In the genomic region with DNA sequence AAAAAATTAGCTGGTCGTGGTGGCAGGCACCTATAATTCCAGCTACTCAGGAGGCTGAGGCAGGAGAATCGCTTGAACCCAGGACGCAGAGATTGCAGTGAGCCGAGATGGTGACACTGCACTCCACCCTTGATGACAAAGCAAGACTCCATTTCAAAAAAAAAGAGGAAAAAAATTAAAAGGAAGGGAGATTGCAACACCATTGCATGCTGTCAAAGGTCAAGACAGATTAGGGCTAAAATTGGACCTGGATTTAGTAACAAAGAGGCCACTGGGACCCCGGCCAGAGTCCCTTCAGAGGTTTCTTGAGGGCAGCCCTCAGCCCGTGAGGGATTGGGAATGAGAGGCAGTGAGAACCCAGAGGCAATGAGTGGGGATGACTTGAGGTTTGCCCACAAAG, we compare ENCODE assay signal across 1 cellular context.
TF ChIP-seq lines count a peak whose summit lies in the region.

No MANE protein-coding gene starts in this region.

TF ChIP-seq in SK-N-SH, 30 proteins besides CTCF, POLR2A, EP300 and RAD21 (continued from another document):
- TF ChIP-seq, protein P1, sequence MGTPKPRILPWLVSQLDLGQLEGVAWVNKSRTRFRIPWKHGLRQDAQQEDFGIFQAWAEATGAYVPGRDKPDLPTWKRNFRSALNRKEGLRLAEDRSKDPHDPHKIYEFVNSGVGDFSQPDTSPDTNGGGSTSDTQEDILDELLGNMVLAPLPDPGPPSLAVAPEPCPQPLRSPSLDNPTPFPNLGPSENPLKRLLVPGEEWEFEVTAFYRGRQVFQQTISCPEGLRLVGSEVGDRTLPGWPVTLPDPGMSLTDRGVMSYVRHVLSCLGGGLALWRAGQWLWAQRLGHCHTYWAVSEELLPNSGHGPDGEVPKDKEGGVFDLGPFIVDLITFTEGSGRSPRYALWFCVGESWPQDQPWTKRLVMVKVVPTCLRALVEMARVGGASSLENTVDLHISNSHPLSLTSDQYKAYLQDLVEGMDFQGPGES (IDR thresholded peaks at IDR 0.05; ENCODE audit: low read depth, low read length): no peak
- TF ChIP-seq, protein P2, sequence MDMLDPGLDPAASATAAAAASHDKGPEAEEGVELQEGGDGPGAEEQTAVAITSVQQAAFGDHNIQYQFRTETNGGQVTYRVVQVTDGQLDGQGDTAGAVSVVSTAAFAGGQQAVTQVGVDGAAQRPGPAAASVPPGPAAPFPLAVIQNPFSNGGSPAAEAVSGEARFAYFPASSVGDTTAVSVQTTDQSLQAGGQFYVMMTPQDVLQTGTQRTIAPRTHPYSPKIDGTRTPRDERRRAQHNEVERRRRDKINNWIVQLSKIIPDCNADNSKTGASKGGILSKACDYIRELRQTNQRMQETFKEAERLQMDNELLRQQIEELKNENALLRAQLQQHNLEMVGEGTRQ (IDR thresholded peaks at IDR 0.05; ENCODE audit: borderline replicate concordance, low read depth, low read length): no peak
- TF ChIP-seq RXRA (IDR thresholded peaks at IDR 0.05; ENCODE audit: borderline replicate concordance, low read depth): no peak
- no peak for TF ChIP-seq TAF1 (IDR thresholded peaks at IDR 0.05; ENCODE audit: borderline replicate concordance, low read depth, low read length)
